18 cellular contexts compared by ENCODE assay signal in genomic region chr9:108160705-108161233, GRCh38.
"Had no signal": no experiment of that assay in that cellular context is flagged by ENCODE, and none has a peak within 500 bp of the region (broad histone marks: within the 10 kb centered on the region; RNA-seq: fewer than 3 reads in every experiment).

No MANE protein-coding gene starts in this region.

- H3K4me3 ChIP-seq: colonic mucosa, esophagus squamous epithelium, gastrocnemius medialis, uterus had no signal

- H3K27me3 ChIP-seq: colonic mucosa, esophagus squamous epithelium, uterus had no signal

- DNase-seq: activated CD4-positive, alpha-beta T cell treated with anti-CD3 and anti-CD28 coated beads for 1 hour; activated CD4-positive, alpha-beta T cell treated with anti-CD3 and anti-CD28 coated beads, Interleukin-2, amount 50 U/mL, for 48 hours; activated naive CD4-positive, alpha-beta T cell treated with Interleukin-2 at 50 U/mL for 16 hours; activated naive CD8-positive, alpha-beta T cell treated with anti-CD3 and anti-CD28 coated beads, Interleukin-2, amount 10 ng/mL, durations not matched to agents 7 days and 5 days; activated T-cell treated with anti-CD3 and anti-CD28 coated beads, Interleukin-2, amount 50 U/mL, for 48 hours; amniotic stem cell; colonic mucosa; endodermal cell; esophagus squamous epithelium; gastrocnemius medialis; naive thymus-derived CD4-positive, alpha-beta T cell; occipital lobe; stimulated activated CD4-positive, alpha-beta T cell treated with anti-CD3 and anti-CD28 coated beads, Interleukin-4, amount 100 ng/mL, for 4 hours; stimulated activated naive CD8-positive, alpha-beta T cell treated with anti-CD3 and anti-CD28 coated beads, Interleukin-15, amount 100 ng/mL, for 72 hours; T-helper 1 cell; trophoblast cell; uterus had no signal

- H3K36me3 Mint-ChIP-seq: activated naive CD8-positive, alpha-beta T cell treated with anti-CD3 and anti-CD28 coated beads, Interleukin-2, amount 10 ng/mL, durations not matched to agents 7 days and 5 days; naive thymus-derived CD4-positive, alpha-beta T cell had no signal

- H3K4me1 ChIP-seq: gastrocnemius medialis, uterus had no signal

- H3K27me3 Mint-ChIP-seq: activated naive CD8-positive, alpha-beta T cell treated with anti-CD3 and anti-CD28 coated beads, Interleukin-2, amount 10 ng/mL, durations not matched to agents 7 days and 5 days; stimulated activated naive CD8-positive, alpha-beta T cell treated with anti-CD3 and anti-CD28 coated beads, Interleukin-15, amount 100 ng/mL, for 72 hours had no signal

- H3K9me3 ChIP-seq: colonic mucosa, esophagus squamous epithelium, gastrocnemius medialis, uterus had no signal

- H3K9me3 Mint-ChIP-seq: endodermal cell, neural crest cell had no signal

- H3K27ac Mint-ChIP-seq: activated naive CD8-positive, alpha-beta T cell treated with anti-CD3 and anti-CD28 coated beads, Interleukin-2, amount 10 ng/mL, durations not matched to agents 7 days and 5 days; endodermal cell; naive thymus-derived CD4-positive, alpha-beta T cell; stimulated activated naive CD8-positive, alpha-beta T cell treated with anti-CD3 and anti-CD28 coated beads, Interleukin-15, amount 100 ng/mL, for 72 hours had no signal

- H3K4me1 Mint-ChIP-seq: activated naive CD8-positive, alpha-beta T cell treated with anti-CD3 and anti-CD28 coated beads, Interleukin-2, amount 10 ng/mL, durations not matched to agents 7 days and 5 days; stimulated activated naive CD8-positive, alpha-beta T cell treated with anti-CD3 and anti-CD28 coated beads, Interleukin-15, amount 100 ng/mL, for 72 hours had no signal

- H3K36me3 ChIP-seq: colonic mucosa, esophagus squamous epithelium, gastrocnemius medialis, uterus had no signal

- H3K4me3 Mint-ChIP-seq: activated naive CD8-positive, alpha-beta T cell treated with anti-CD3 and anti-CD28 coated beads, Interleukin-2, amount 10 ng/mL, durations not matched to agents 7 days and 5 days; endodermal cell; naive thymus-derived CD4-positive, alpha-beta T cell; neural crest cell; stimulated activated naive CD8-positive, alpha-beta T cell treated with anti-CD3 and anti-CD28 coated beads, Interleukin-15, amount 100 ng/mL, for 72 hours had no signal

- H3K27ac ChIP-seq: colonic mucosa, esophagus squamous epithelium, gastrocnemius medialis, uterus had no signal

- ATAC-seq: gastrocnemius medialis; naive thymus-derived CD4-positive, alpha-beta T cell; stimulated activated naive CD8-positive, alpha-beta T cell treated with anti-CD3 and anti-CD28 coated beads, Interleukin-15, amount 100 ng/mL, for 72 hours had no signal
